In genomic region chr9:133671371-133671770, GRCh38 we compare ENCODE assay signal across 25 cellular contexts. TPM values are rescaled to one million over a fixed set of nuclear protein-coding genes. Genes with fewer than 3 reads are reported as not detected.
A peak's percentile ranks its signal among the peaks of the same experiment; 100 is the strongest.
DNase-seq lines count a peak whose midpoint lies in the region; ATAC-seq and TF ChIP-seq lines count a peak whose summit lies in the region.
"Had no signal": no experiment of that assay in that cellular context is flagged by ENCODE, and none has a peak within 500 bp of the region (broad histone marks: within the 10 kb centered on the region; RNA-seq: fewer than 3 reads in every experiment).

No MANE protein-coding gene starts in this region.

- no peak for TF ChIP-seq CTCF in progenitor cell of endocrine pancreas (IDR thresholded peaks at IDR 0.05; ENCODE audit: unreplicated experiment)

- H3K9me3 ChIP-seq in T-helper 17 cell (ENCODE audit: control insufficient read depth, low read length, poor library complexity, severe bottlenecking) = no peaks in the 10 kb centered on the region
- H3K9me3 ChIP-seq: BE2C had no signal

- H3K27ac Mint-ChIP-seq in T-helper 17 cell (peak overlapping the region; percentile 56), progenitor cell of endocrine pancreas (peak overlapping the region; percentile 59)
- H3K27ac Mint-ChIP-seq: CD14-positive monocyte; CD8-positive, alpha-beta T cell had no signal

- no peak for ATAC-seq in Right ventricle myocardium superior (ENCODE audit: poor library complexity)
- no peak for ATAC-seq in left ventricle myocardium superior
- no peak for ATAC-seq in T-helper 17 cell
- ATAC-seq in GM18873 (IDR thresholded peaks at IDR 0.05; ENCODE audit: low FRiP score, unreplicated experiment) = no peak
- ATAC-seq: CD8-positive, alpha-beta T cell; GM12878 had no signal

- H3K27me3 Mint-ChIP-seq in T-helper 17 cell = no peaks in the 10 kb centered on the region
- peaks cover 5% of the 10 kb centered on the region for H3K27me3 Mint-ChIP-seq in progenitor cell of endocrine pancreas
- H3K27me3 Mint-ChIP-seq: CD4-positive, CD25-positive, alpha-beta regulatory T cell had no signal

- no peaks in the 10 kb centered on the region for H3K9me3 Mint-ChIP-seq in progenitor cell of endocrine pancreas (ENCODE audit: low read depth)
- H3K9me3 Mint-ChIP-seq: CD8-positive, alpha-beta T cell had no signal

- intact Hi-C loops in Right ventricle myocardium superior (cut with DNase I) (no loop called here), left ventricle myocardium superior (cut with micrococcal nuclease) (no loop called here)

- H3K4me3 Mint-ChIP-seq in T-helper 17 cell (no peak overlapping the region), progenitor cell of endocrine pancreas (ENCODE audit: low read depth) (no peak overlapping the region)
- H3K4me3 Mint-ChIP-seq: CD14-positive monocyte; CD4-positive, CD25-positive, alpha-beta regulatory T cell; CD8-positive, alpha-beta T cell had no signal

- DNase-seq in Right ventricle myocardium superior (peak; percentile 38), left ventricle myocardium superior (no peak), T-helper 17 cell (no peak), progenitor cell of endocrine pancreas (ENCODE audit: low spot score, unreplicated experiment) (no peak), COLO668 (lab: John Stamatoyannopoulos, UW; ENCODE audit: unreplicated experiment) (no peak)
- DNase-seq: 8988T; ACHN; BE2C; C1 segment of cervical spinal cord; CD4-positive, CD25-positive, alpha-beta regulatory T cell; CD8-positive, alpha-beta T cell; COR-L47; DMS 273 treated with DMSO at 0.1 percent for 48 hours; DMS153; DMS53; DMS79; DND-41; EL; GDM1 had no signal

- H3K36me3 Mint-ChIP-seq in T-helper 17 cell (ENCODE audit: low read depth) (no peaks in the 10 kb centered on the region), progenitor cell of endocrine pancreas (ENCODE audit: insufficient read depth) (no peaks in the 10 kb centered on the region)
- H3K36me3 Mint-ChIP-seq: CD14-positive monocyte had no signal

- H3K4me1 Mint-ChIP-seq in T-helper 17 cell (peaks cover 11% of the 10 kb centered on the region), progenitor cell of endocrine pancreas (ENCODE audit: low read depth) (peaks cover 3% of the 10 kb centered on the region)
- H3K4me1 Mint-ChIP-seq: CD14-positive monocyte had no signal

RNA-seq across cellular contexts. Expression of gene DBH, which starts 35.2 kb away (rescaled TPM):
- total RNA-seq in Right ventricle myocardium superior (not detected), left ventricle myocardium superior (not detected), T-helper 17 cell (under 1 TPM in 1 of 2 donors, not detected in 1; 0.18 TPM), progenitor cell of endocrine pancreas (not detected in 2 replicates)
- total RNA-seq: A673, Daoy, G401, GM12878 had no signal
